ENCODE assay signal across 8 cellular contexts in the genomic region with DNA sequence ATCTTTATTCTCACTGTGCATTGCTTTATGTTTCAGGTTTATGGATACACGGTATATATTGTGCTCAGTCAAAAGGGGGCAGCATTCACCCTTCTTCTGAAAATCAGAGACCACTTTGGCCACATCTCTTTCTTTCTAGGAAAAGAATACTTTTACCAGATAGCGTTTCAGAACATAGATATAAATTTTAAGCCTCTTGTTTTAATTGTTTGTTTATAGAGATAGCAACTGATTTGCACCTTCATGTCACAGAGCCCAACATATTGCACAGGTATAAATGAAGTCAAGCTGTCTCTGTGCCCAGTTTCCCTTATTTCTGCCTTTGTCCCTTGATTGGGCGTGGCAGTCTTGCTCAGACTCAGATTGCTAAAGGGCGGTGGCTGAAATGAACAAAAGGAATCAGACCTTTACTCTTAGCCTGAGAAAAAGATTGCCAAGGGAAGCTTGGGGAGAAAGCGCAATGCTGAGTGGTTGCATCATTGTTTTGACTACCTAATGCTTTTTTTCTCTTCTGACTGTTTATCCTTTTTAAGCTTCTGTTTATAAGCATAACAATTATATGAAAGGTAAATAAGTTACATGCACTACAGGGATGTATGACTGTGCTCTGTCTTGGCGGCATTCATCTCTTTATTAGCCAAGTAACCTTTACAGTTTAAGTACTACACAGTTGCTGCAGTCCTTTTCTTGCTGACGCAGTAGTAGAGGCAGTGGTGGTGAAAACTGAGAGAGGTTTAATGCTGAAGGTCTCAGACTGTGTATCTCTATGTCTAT.
DNase-seq lines count a peak whose midpoint lies in the region; ATAC-seq and TF ChIP-seq lines count a peak whose summit lies in the region.

No MANE protein-coding gene starts in this region.

- H3K27ac ChIP-seq in cardiac muscle cell, result no peak overlapping the region

- H3K9me3 ChIP-seq in cardiac muscle cell (ENCODE audit: low read depth) (no peaks in the 10 kb centered on the region), T-helper 17 cell (ENCODE audit: control insufficient read depth, low read length, poor library complexity, severe bottlenecking) (no peaks in the 10 kb centered on the region)

- H3K4me1 Mint-ChIP-seq in activated CD8-positive, alpha-beta T cell treated with anti-CD3 and anti-CD28 coated beads, Interleukin-2, amount 10 ng/mL, durations not matched to agents 7 days and 5 days (ENCODE audit: low read depth), result no peaks in the 10 kb centered on the region
- no peaks in the 10 kb centered on the region for H3K4me1 Mint-ChIP-seq in T-helper 17 cell

- peaks cover 6% of the 10 kb centered on the region for H3K27me3 Mint-ChIP-seq in activated CD8-positive, alpha-beta T cell treated with anti-CD3 and anti-CD28 coated beads, Interleukin-2, amount 10 ng/mL, durations not matched to agents 7 days and 5 days (ENCODE audit: low read depth)
- H3K27me3 Mint-ChIP-seq in T-helper 17 cell, result no peaks in the 10 kb centered on the region

- CTCF ChIA-PET in activated CD8-positive, alpha-beta T cell treated with anti-CD3 and anti-CD28 coated beads, Interleukin-2, amount 10 ng/mL, durations not matched to agents 7 days and 5 days (lab: Charles Lee), result interaction anchor here (0.6 to 2.4 kb wide), 18 partner anchors 8 to 618 kb away, joined by 3 to 19 read pairs (median 4); no protein-coding TSS in a partner anchor

- no peaks in the 10 kb centered on the region for H3K36me3 ChIP-seq in cardiac muscle cell

- POLR2A ChIA-PET in activated CD8-positive, alpha-beta T cell treated with anti-CD3 and anti-CD28 coated beads, Interleukin-2, amount 10 ng/mL, durations not matched to agents 7 days and 5 days (lab: Charles Lee), result no interaction called here

- H3K4me3 Mint-ChIP-seq in activated CD8-positive, alpha-beta T cell treated with anti-CD3 and anti-CD28 coated beads, Interleukin-2, amount 10 ng/mL, durations not matched to agents 7 days and 5 days, result no peak overlapping the region
- H3K4me3 Mint-ChIP-seq in T-helper 17 cell, result no peak overlapping the region

- DNase-seq in ELR (ENCODE audit: low read depth) (peak; percentile 76), NCI-H2171 (lab: John Stamatoyannopoulos, UW) (peak; percentile 64), cardiac muscle cell (ENCODE audit: low read depth in 1 of 2, low spot score in 1 of 2) (peak; percentile 67 to 81), putamen (ENCODE audit: low spot score) (peak; percentile 22), T-helper 17 cell (no peak), T-helper 9 cell (no peak)
- DNase-seq in activated CD8-positive, alpha-beta T cell treated with anti-CD3 and anti-CD28 coated beads, Interleukin-2, amount 10 ng/mL, durations not matched to agents 7 days and 5 days, result peak; percentile 37

- ATAC-seq in HG02759 (IDR thresholded peaks at IDR 0.05; ENCODE audit: unreplicated experiment) (peak; percentile 71), T-helper 17 cell (no peak)
- no peak for ATAC-seq in activated CD8-positive, alpha-beta T cell treated with anti-CD3 and anti-CD28 coated beads, Interleukin-2, amount 10 ng/mL, durations not matched to agents 7 days and 5 days

- peak; percentile 72 for TF ChIP-seq CTCF in cardiac muscle cell (IDR thresholded peaks at IDR 0.05; ENCODE audit: low read depth, low read length)

- H3K4me1 ChIP-seq in cardiac muscle cell (ENCODE audit: low read depth), result peaks cover 2% of the 10 kb centered on the region

- no peak overlapping the region for H3K4me3 ChIP-seq in cardiac muscle cell

- no peaks in the 10 kb centered on the region for H3K36me3 Mint-ChIP-seq in activated CD8-positive, alpha-beta T cell treated with anti-CD3 and anti-CD28 coated beads, Interleukin-2, amount 10 ng/mL, durations not matched to agents 7 days and 5 days (ENCODE audit: low read depth)
- H3K36me3 Mint-ChIP-seq in T-helper 17 cell (ENCODE audit: low read depth), result no peaks in the 10 kb centered on the region

- H3K9me3 Mint-ChIP-seq in activated CD8-positive, alpha-beta T cell treated with anti-CD3 and anti-CD28 coated beads, Interleukin-2, amount 10 ng/mL, durations not matched to agents 7 days and 5 days (ENCODE audit: insufficient read depth), result no peaks in the 10 kb centered on the region

- H3K27ac Mint-ChIP-seq in activated CD8-positive, alpha-beta T cell treated with anti-CD3 and anti-CD28 coated beads, Interleukin-2, amount 10 ng/mL, durations not matched to agents 7 days and 5 days, result no peak overlapping the region
- no peak overlapping the region for H3K27ac Mint-ChIP-seq in T-helper 17 cell

- no peaks in the 10 kb centered on the region for H3K27me3 ChIP-seq in cardiac muscle cell

Comparison
In these comparisons a context has a peak if more than half of its experiments do, and no peak if none do; other contexts are left out.
1. DNase-seq: peak in ELR (single experiment), NCI-H2171 (single experiment), activated CD8-positive, alpha-beta T cell treated with anti-CD3 and anti-CD28 coated beads, Interleukin-2, amount 10 ng/mL, durations not matched to agents 7 days and 5 days (single experiment), cardiac muscle cell (2 of 2) and putamen (single experiment); none in T-helper 17 cell (0 of 3) and T-helper 9 cell (single experiment).